In the genomic region with DNA sequence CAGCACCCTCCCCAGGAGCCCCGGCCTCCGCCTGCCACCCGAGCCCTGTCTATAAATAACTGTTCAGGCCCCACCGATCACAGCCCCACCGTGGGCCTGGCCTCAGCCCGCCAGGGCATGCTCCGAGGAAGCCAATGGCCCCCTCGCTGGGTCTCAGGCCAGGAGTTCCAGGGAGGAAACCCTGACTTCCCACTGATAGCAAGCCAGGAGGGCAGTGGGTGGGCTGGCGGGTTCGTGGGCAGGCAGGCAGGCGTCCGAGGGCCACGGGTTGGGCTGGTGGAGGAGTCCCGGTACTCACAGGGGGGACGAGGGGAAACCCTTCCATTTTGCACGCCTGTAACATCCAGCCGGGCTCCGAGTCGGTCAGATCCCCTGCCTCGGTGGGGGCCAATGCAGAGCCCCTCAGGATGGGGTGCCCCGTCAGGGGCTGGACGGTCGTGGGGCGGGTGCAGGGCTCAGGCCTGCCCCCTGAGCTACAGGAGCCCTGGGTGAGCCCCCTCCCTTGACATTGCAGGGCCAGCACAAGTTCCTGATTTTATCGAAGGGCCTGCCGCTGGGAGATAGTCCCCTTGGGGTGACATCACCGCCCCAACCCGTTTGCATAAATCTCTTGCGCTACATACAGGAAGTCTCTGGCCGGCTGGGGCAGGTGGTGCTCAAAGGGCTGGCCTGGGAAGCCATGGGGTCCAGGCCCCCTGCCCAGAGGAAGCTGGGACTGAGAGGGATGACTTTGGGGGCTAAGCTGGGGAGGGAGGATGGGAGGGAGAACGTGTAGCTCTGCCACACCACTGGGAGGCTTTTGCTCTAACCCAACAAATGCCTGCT, we compare ENCODE assay signal across 8 cellular contexts. TPM values are rescaled to one million over a fixed set of nuclear protein-coding genes. Genes with fewer than 3 reads are reported as not detected.
DNase-seq lines count a peak whose midpoint lies in the region; ATAC-seq and TF ChIP-seq lines count a peak whose summit lies in the region.

Gene SPI1, minus strand, starts transcription at position 537 of the 825 bp plus-strand sequence. Its CDS starts 194 bp downstream, at position 343.

- H3K4me3 Mint-ChIP-seq in CD8-positive, alpha-beta T cell, result no peak within 1 kb of the TSS

- CTCF ChIA-PET in CD8-positive, alpha-beta T cell (lab: Charles Lee), result interaction anchor here (0.8 to 2.0 kb wide), 4 partner anchors 29 to 75 kb away, joined by 3 to 6 read pairs (median 4); no protein-coding TSS in a partner anchor

- no peaks in the 10 kb centered on the region for H3K27me3 ChIP-seq in brain microvascular endothelial cell (replicated peaks)
- no peaks in the 10 kb centered on the region for H3K27me3 ChIP-seq in CD8-positive, alpha-beta T cell (ENCODE audit: insufficient read depth, low read length)

- no peaks in the 10 kb centered on the region for H3K4me1 ChIP-seq in CD8-positive, alpha-beta T cell (ENCODE audit: insufficient read depth, low read length)

- no peak within 1 kb of the TSS for H3K27ac ChIP-seq in brain microvascular endothelial cell
- no peak within 1 kb of the TSS for H3K27ac ChIP-seq in CD8-positive, alpha-beta T cell (ENCODE audit: low read depth, low read length)

- no peaks in the 10 kb centered on the region for H3K27me3 Mint-ChIP-seq in CD8-positive, alpha-beta T cell (ENCODE audit: low read depth)

- H3K36me3 Mint-ChIP-seq in CD8-positive, alpha-beta T cell, result no peaks in the 10 kb centered on the region

- ATAC-seq in GM18505 (IDR thresholded peaks at IDR 0.05; ENCODE audit: unreplicated experiment) (peak; percentile 69), HG02588 (IDR thresholded peaks at IDR 0.05; ENCODE audit: unreplicated experiment) (peak; percentile 73), left cardiac atrium (peak; percentile 47 to 52)
- no peak for ATAC-seq in CD8-positive, alpha-beta T cell

- no peaks in the 10 kb centered on the region for H3K9me3 ChIP-seq in CD8-positive, alpha-beta T cell (ENCODE audit: low read length)

- peak; percentile 88 for TF ChIP-seq POLR2A in GM18505 (IDR thresholded peaks at IDR 0.05; ENCODE audit: borderline replicate concordance, extremely low read depth, insufficient read depth, insufficient read length)

- H3K4me1 Mint-ChIP-seq in CD8-positive, alpha-beta T cell (ENCODE audit: low read depth), result peaks cover 3% of the 10 kb centered on the region

- no peaks in the 10 kb centered on the region for H3K9me3 Mint-ChIP-seq in CD8-positive, alpha-beta T cell

- POLR2A ChIA-PET in CD8-positive, alpha-beta T cell (lab: Charles Lee), result interaction anchor here (1.0 kb wide), 1 partner anchor 22 kb away, joined by 4 read pairs; no protein-coding TSS in a partner anchor

- DNase-seq in NOMO-1 (lab: John Stamatoyannopoulos, UW; ENCODE audit: unreplicated experiment in 2 of 2), result peak; percentile 92 to 96
- peak; percentile 66 for DNase-seq in left cardiac atrium
- DNase-seq in brain microvascular endothelial cell, result no peak
- no peak for DNase-seq in CD8-positive, alpha-beta T cell
- DNase-seq in effector CD4-positive, alpha-beta T cell, result no peak

- TF ChIP-seq CTCF in subcutaneous adipose tissue (IDR thresholded peaks at IDR 0.05; ENCODE audit: low read depth), result no peak
- TF ChIP-seq CTCF in brain microvascular endothelial cell (IDR thresholded peaks at IDR 0.05; ENCODE audit: low read depth, low read length, missing control alignments), result no peak
- no peak for TF ChIP-seq CTCF in CD8-positive, alpha-beta T cell (IDR thresholded peaks at IDR 0.05)

- in situ Hi-C loops in brain microvascular endothelial cell (cut with HindIII; ENCODE audit: low pct_ligation_motif_present, low sequenced_read_pairs), result no loop called here

- no peak within 1 kb of the TSS for H3K4me3 ChIP-seq in brain microvascular endothelial cell (ENCODE audit: low read depth, low read length)
- H3K4me3 ChIP-seq in CD8-positive, alpha-beta T cell (ENCODE audit: low read depth, low read length), result no peak within 1 kb of the TSS

- H3K27ac Mint-ChIP-seq in CD8-positive, alpha-beta T cell, result no peak within 1 kb of the TSS

- intact Hi-C loops in left cardiac atrium (cut with DNase I), result loop anchor here (5.0 to 10.0 kb wide), 4 partner anchors 74 to 474 kb away; partner anchors contain the start of gene NUP160 (in 1 of the 2)
- intact Hi-C loops in CD8-positive, alpha-beta T cell (cut with DNase I, micrococcal nuclease), result no loop called here

- no peaks in the 10 kb centered on the region for H3K36me3 ChIP-seq in brain microvascular endothelial cell (replicated peaks)
- no peaks in the 10 kb centered on the region for H3K36me3 ChIP-seq in CD8-positive, alpha-beta T cell (ENCODE audit: insufficient read depth, low read length)

RNA-seq across cellular contexts. Expression of gene SPI1, which starts in this region (rescaled TPM):
- total RNA-seq in left cardiac atrium (10 to 100 TPM; 19.5 to 31.4 TPM), subcutaneous adipose tissue (10 to 100 TPM; 20.3 to 92.3 (median 32.6) TPM)
- 1 to 10 TPM in 1 of 2 experiments, under 1 TPM in 1; 0.58 to 1.1 TPM for total RNA-seq in CD8-positive, alpha-beta T cell

Comparison
In these comparisons a context has a peak if more than half of its experiments do, and no peak if none do; other contexts are left out.
1. RNA of gene SPI1 (total RNA-seq): 20.3 to 92.3 TPM in subcutaneous adipose tissue and 19.5 to 31.4 TPM in left cardiac atrium; 0.58 to 1.1 TPM in CD8-positive, alpha-beta T cell; every median in the first group is over 4 times any median in the second.
2. DNase-seq: peak in NOMO-1 (2 of 2) and left cardiac atrium (single experiment); none in brain microvascular endothelial cell (single experiment), CD8-positive, alpha-beta T cell (0 of 7) and effector CD4-positive, alpha-beta T cell (single experiment).
3. intact Hi-C loops: an anchor here in left cardiac atrium (5.0 to 10.0 kb wide); none called in CD8-positive, alpha-beta T cell.